ENCODE assay signal across 1 cellular context in the genomic region with DNA sequence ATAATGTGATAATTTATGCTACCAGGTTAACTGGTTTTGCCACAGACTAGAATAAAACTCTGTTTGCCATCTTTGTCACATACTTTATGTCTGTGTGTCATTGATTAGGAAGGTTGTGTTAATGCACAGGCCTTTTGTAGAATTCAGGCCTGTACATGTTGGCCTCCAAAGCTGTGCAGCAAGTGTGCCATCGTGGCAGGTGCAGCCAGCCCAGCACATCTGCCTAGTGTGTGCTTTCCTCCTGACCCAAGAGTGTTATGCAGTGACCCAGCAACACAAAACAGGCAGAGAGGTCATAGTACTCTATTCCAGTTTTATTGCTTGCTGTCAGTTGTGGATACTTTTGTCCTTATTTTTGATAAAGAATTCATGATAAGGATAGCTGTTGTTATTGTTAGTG.
TF ChIP-seq lines count a peak whose summit lies in the region.

No MANE protein-coding gene starts in this region.

TF ChIP-seq in HepG2, 621 proteins besides CTCF, POLR2A, EP300 and RAD21:
- TF ChIP-seq POLR2AphosphoS5 (IDR thresholded peaks at IDR 0.05; ENCODE audit: low read depth, low read length) (no peak), TEAD3 (CRISPR knock-in tag; optimal IDR thresholded peaks at IDR 0.05; ENCODE audit: borderline replicate concordance) (no peak), ZNF484 (CRISPR knock-in tag; IDR thresholded peaks at IDR 0.05; ENCODE audit: borderline replicate concordance, low read depth) (no peak), HMG20A (CRISPR knock-in tag; IDR thresholded peaks at IDR 0.05; ENCODE audit: borderline replicate concordance) (no peak), KLF12 (CRISPR knock-in tag; IDR thresholded peaks at IDR 0.05; ENCODE audit: borderline replicate concordance) (no peak), MBNL3 (CRISPR knock-in tag; conservative IDR thresholded peaks at IDR 0.05) (no peak), ZNF776 (CRISPR knock-in tag; IDR thresholded peaks at IDR 0.05) (no peak), MXI1 (IDR thresholded peaks at IDR 0.05; ENCODE audit: borderline replicate concordance, low read depth, low read length) (no peak)
- TF ChIP-seq, protein P1, sequence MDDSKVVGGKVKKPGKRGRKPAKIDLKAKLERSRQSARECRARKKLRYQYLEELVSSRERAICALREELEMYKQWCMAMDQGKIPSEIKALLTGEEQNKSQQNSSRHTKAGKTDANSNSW (CRISPR knock-in tag; IDR thresholded peaks at IDR 0.05; ENCODE audit: borderline replicate concordance) = no peak
- TF ChIP-seq, protein P2, sequence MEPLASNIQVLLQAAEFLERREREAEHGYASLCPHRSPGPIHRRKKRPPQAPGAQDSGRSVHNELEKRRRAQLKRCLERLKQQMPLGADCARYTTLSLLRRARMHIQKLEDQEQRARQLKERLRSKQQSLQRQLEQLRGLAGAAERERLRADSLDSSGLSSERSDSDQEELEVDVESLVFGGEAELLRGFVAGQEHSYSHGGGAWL (CRISPR knock-in tag; IDR thresholded peaks at IDR 0.05) = no peak
- TF ChIP-seq, protein P3, sequence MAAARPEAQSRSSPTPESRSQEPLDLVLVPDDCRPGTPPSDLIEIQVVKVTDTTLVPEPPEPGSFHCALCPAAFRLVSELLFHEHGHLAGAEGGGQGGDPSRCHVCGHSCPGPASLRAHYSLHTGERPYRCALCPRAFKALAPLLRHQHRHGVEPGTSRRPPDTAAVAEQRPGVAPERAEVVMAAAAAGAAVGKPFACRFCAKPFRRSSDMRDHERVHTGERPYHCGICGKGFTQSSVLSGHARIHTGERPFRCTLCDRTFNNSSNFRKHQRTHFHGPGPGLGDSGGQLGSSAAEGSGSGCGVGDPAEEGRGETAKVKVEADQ (CRISPR knock-in tag; IDR thresholded peaks at IDR 0.05; ENCODE audit: borderline replicate concordance) = no peak
